In the genomic region with DNA sequence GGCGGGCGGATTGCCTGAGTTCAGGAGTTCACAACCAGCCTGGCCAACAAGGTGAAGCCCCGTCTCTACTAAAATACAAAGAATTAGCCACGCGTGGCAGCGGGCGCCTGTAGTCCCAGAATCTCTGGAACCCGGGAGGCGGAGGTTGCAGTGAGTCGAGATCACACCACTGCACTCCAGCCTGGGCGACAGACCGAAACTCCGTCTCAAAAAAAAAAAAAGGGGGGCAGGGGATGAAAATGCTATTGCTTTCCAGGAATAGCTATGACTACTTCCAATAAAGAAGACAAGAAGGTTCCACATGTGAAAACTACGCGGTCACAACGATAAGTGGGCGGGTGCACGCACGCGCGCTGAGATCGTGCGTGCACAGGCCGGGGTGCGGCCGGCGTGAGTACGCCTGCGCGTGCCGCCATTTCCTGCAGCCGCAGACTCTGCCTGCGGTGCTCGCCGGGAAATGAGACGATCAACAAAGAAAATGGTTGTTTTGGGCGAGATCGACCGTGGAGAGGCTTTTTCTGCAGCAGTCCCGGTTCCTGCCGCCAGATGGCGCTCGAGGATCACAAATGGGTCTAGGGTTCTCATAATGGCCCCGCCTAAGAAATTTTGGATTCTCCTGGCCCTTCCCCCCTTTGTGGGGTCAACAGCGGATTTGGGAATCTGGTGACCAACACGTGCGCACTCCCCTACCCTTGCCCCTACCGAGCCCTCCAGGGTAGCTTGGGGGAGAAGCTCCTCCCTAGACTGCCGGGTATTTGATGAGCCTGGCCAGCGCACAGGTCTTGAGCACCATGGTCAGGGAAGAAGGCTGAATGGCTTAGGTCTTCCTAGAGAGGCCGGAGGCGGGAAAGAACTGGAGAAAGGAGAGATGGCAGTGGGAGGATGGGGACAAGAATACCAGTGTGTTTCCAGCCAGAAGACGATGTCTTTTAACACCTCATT, we compare ENCODE assay signal across 1 cellular context.
TF ChIP-seq lines count a peak whose summit lies in the region.

No MANE protein-coding gene starts in this region.

TF ChIP-seq in K562, 482 proteins besides CTCF, POLR2A, EP300 and RAD21 (continued from another document and continues in another):
- TF ChIP-seq E2F6 (IDR thresholded peaks at IDR 0.05; ENCODE audit: borderline replicate concordance in 1 of 2, extremely low read depth in 1 of 2, insufficient read depth in 1 of 2, insufficient read length in 1 of 2, low read depth in 1 of 2, low read length in 1 of 2, poor library complexity in 1 of 2, severe bottlenecking in 1 of 2) (peak; percentile 67 to 70), KAT8 (IDR thresholded peaks at IDR 0.05; ENCODE audit: low read depth) (peak; percentile 99), AFF1 (IDR thresholded peaks at IDR 0.05; ENCODE audit: low read depth in 1 of 2, partially characterized antibody in 2 of 2) (peak in 1 of 2 experiments; percentile 18), HNRNPLL (IDR thresholded peaks at IDR 0.05; ENCODE audit: low read depth, low read length, poor library complexity, severe bottlenecking) (no peak), L3MBTL2 (IDR thresholded peaks at IDR 0.05) (peak; percentile 87), BRD9 (IDR thresholded peaks at IDR 0.05; ENCODE audit: low read depth, partially characterized antibody) (peak; percentile 24), TFAP4 (CRISPR knock-in tag; IDR thresholded peaks at IDR 0.05; ENCODE audit: borderline replicate concordance) (peak; percentile 34; the same call in 1 of the 2 replicates), CEBPB (tag; IDR thresholded peaks at IDR 0.05) (no peak), ATF1 (CRISPR knock-in tag; IDR thresholded peaks at IDR 0.05) (no peak), ATF1 (tag; IDR thresholded peaks at IDR 0.05) (peak; percentile 65), NUFIP1 (IDR thresholded peaks at IDR 0.05; ENCODE audit: partially characterized antibody) (no peak), FOXJ2 (tag; IDR thresholded peaks at IDR 0.05) (peak; percentile 61), RAD51 (IDR thresholded peaks at IDR 0.05; ENCODE audit: borderline replicate concordance, low read depth) (no peak), NCOR1 (IDR thresholded peaks at IDR 0.05) (no peak), RCOR1 (IDR thresholded peaks at IDR 0.05; ENCODE audit: borderline replicate concordance in 1 of 2, low read depth in 2 of 2, low read length in 2 of 2) (0 out of 4 replicates have a peak, but pooled peaks of 1 of the 2 experiments have one; percentile 19), MLLT1 (IDR thresholded peaks at IDR 0.05) (peak in 1 of 2 experiments; percentile 73; a peak in 2 of 4 replicates), HNRNPK (IDR thresholded peaks at IDR 0.05; ENCODE audit: low read depth, low read length, poor library complexity, severe bottlenecking) (no peak), CLOCK (CRISPR knock-in tag; IDR thresholded peaks at IDR 0.05; ENCODE audit: borderline replicate concordance) (no peak), ZBTB43 (CRISPR knock-in tag; IDR thresholded peaks at IDR 0.05) (no peak), SETDB1 (IDR thresholded peaks at IDR 0.05; ENCODE audit: low read length) (no peak), ZNF449 (CRISPR knock-in tag; IDR thresholded peaks at IDR 0.05) (no peak), CBX3 (IDR thresholded peaks at IDR 0.05; ENCODE audit: borderline replicate concordance in 1 of 2, low read length in 2 of 2) (peak in 1 of 2 experiments; percentile 47; a peak in 1 of 3 replicates), ARID2 (IDR thresholded peaks at IDR 0.05) (no peak)
- TF ChIP-seq, protein P1, sequence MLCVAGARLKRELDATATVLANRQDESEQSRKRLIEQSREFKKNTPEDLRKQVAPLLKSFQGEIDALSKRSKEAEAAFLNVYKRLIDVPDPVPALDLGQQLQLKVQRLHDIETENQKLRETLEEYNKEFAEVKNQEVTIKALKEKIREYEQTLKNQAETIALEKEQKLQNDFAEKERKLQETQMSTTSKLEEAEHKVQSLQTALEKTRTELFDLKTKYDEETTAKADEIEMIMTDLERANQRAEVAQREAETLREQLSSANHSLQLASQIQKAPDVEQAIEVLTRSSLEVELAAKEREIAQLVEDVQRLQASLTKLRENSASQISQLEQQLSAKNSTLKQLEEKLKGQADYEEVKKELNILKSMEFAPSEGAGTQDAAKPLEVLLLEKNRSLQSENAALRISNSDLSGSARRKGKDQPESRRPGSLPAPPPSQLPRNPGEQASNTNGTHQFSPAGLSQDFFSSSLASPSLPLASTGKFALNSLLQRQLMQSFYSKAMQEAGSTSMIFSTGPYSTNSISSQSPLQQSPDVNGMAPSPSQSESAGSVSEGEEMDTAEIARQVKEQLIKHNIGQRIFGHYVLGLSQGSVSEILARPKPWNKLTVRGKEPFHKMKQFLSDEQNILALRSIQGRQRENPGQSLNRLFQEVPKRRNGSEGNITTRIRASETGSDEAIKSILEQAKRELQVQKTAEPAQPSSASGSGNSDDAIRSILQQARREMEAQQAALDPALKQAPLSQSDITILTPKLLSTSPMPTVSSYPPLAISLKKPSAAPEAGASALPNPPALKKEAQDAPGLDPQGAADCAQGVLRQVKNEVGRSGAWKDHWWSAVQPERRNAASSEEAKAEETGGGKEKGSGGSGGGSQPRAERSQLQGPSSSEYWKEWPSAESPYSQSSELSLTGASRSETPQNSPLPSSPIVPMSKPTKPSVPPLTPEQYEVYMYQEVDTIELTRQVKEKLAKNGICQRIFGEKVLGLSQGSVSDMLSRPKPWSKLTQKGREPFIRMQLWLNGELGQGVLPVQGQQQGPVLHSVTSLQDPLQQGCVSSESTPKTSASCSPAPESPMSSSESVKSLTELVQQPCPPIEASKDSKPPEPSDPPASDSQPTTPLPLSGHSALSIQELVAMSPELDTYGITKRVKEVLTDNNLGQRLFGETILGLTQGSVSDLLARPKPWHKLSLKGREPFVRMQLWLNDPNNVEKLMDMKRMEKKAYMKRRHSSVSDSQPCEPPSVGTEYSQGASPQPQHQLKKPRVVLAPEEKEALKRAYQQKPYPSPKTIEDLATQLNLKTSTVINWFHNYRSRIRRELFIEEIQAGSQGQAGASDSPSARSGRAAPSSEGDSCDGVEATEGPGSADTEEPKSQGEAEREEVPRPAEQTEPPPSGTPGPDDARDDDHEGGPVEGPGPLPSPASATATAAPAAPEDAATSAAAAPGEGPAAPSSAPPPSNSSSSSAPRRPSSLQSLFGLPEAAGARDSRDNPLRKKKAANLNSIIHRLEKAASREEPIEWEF (CRISPR knock-in tag; IDR thresholded peaks at IDR 0.05) = 0 out of 2 replicates have a peak, but pooled peaks have one; percentile 56
- TF ChIP-seq, protein P2, sequence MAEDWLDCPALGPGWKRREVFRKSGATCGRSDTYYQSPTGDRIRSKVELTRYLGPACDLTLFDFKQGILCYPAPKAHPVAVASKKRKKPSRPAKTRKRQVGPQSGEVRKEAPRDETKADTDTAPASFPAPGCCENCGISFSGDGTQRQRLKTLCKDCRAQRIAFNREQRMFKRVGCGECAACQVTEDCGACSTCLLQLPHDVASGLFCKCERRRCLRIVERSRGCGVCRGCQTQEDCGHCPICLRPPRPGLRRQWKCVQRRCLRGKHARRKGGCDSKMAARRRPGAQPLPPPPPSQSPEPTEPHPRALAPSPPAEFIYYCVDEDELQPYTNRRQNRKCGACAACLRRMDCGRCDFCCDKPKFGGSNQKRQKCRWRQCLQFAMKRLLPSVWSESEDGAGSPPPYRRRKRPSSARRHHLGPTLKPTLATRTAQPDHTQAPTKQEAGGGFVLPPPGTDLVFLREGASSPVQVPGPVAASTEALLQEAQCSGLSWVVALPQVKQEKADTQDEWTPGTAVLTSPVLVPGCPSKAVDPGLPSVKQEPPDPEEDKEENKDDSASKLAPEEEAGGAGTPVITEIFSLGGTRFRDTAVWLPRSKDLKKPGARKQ (CRISPR knock-in tag; IDR thresholded peaks at IDR 0.05) = no peak
